Comparison of ENCODE assay signal across 6 cellular contexts in genomic region chr3:166303685-166304084, GRCh38.
"Had no signal": no experiment of that assay in that cellular context is flagged by ENCODE, and none has a peak within 500 bp of the region (broad histone marks: within the 10 kb centered on the region; RNA-seq: fewer than 3 reads in every experiment).

No MANE protein-coding gene starts in this region.

- H3K9ac ChIP-seq: GM23248 had no signal

- H2AFZ ChIP-seq: GM23248 had no signal

- DNase-seq: GM23248, GOT3, H7, HFFc6 had no signal

- H3K27ac ChIP-seq: GM23248 had no signal

- H3K4me3 ChIP-seq: GM23248, HAP-1 had no signal

- H3K36me3 ChIP-seq: HAP-1 had no signal

- H3K9me3 ChIP-seq: HAP-1 had no signal

- FAIRE-seq: HTR-8/SVneo had no signal
